In the genomic region with DNA sequence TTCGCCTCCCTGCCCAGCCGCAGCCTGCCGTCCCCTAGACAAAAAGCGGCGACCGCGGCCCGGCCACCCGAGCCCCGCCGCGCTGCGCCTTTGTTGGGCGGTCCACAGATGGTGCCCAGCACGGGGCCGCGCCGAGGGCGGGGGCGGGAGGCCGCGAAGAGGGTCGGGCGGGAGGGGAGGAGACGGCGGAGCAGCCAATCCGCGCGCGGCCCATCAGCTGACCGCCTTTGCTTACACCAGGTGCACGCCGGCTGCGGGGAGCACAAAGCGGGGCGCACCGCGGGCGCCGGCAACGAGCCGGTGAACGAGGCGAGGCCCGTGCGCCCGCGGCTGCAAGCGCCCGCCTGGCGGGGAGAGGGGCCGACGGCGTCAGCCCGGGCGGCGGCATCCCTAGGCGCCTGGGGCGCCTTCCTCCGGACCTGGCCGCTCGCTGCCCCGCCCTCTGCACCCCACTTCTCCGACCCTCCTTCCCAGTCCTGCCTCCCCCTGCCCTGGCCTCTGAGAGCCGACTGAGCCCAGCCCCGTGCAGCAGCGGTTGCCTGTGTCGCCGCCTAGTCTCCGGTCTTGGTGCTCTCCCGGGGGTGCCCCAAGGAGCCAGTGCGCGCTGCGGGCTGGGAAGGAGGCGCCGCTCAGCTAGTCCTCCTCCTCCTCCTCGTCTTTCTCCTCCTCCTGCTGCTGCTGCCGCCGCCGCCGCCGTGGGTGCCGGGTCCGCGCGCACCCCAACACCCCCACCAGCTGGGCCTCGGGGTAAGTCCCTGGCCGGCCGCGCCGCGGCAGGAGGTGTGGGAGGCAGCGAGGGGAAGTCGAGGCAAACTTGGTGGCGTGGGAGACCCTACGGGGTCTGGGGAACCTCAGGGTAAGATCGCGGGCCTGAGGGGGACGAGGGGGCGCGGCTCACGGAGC, we compare ENCODE assay signal across 8 cellular contexts. TPM values are rescaled to one million over a fixed set of nuclear protein-coding genes. Genes with fewer than 3 reads are reported as not detected.
A peak's percentile ranks its signal among the peaks of the same experiment; 100 is the strongest.
DNase-seq lines count a peak whose midpoint lies in the region; ATAC-seq and TF ChIP-seq lines count a peak whose summit lies in the region.

TSS of gene LRRN1 (plus strand) at position 259 of the 903 bp plus-strand sequence. CDS start 45,211 bp downstream, outside the sequence.

- H3K4me3 Mint-ChIP-seq in activated CD4-positive, alpha-beta T cell treated with anti-CD3 and anti-CD28 coated beads, Interleukin-2, amount 10 ng/mL, durations not matched to agents 24 days and 14 days: peak within 1 kb of the TSS; percentile 84
- peak within 1 kb of the TSS; percentile 88 for H3K4me3 Mint-ChIP-seq in mesothelial cell of epicardium

- no peaks in the 10 kb centered on the region for H3K36me3 ChIP-seq in ectodermal cell (ENCODE audit: control insufficient read depth, insufficient read depth, low read length)

- peaks cover 6% of the 10 kb centered on the region for H3K4me1 Mint-ChIP-seq in activated CD4-positive, alpha-beta T cell treated with anti-CD3 and anti-CD28 coated beads, Interleukin-2, amount 10 ng/mL, durations not matched to agents 24 days and 14 days
- H3K4me1 Mint-ChIP-seq in mesothelial cell of epicardium: peaks cover 32% of the 10 kb centered on the region

- H3K4me3 ChIP-seq in ectodermal cell (ENCODE audit: insufficient read depth, low read depth, low read length): peak within 1 kb of the TSS; percentile 84

- intact Hi-C loops in activated CD4-positive, alpha-beta T cell treated with anti-CD3 and anti-CD28 coated beads, Interleukin-2, amount 10 ng/mL, durations not matched to agents 24 days and 14 days (cut with micrococcal nuclease): no loop called here

- H3K9me3 Mint-ChIP-seq in activated CD4-positive, alpha-beta T cell treated with anti-CD3 and anti-CD28 coated beads, Interleukin-2, amount 10 ng/mL, durations not matched to agents 24 days and 14 days: no peaks in the 10 kb centered on the region
- peaks cover 3% of the 10 kb centered on the region for H3K9me3 Mint-ChIP-seq in mesothelial cell of epicardium

- in situ Hi-C loops in GM13976 (cut with MboI; ENCODE audit: low sequenced_read_pairs, unreplicated experiment): no loop called here
- in situ Hi-C loops in KBM-7 (cut with MboI; ENCODE audit: low pct_unique_long_range_greater_than_20kb, low sequenced_read_pairs): no loop called here

- TF ChIP-seq CTCF in GM13976 (IDR thresholded peaks at IDR 0.05; ENCODE audit: borderline replicate concordance, control extremely low read depth, extremely low read depth, insufficient read depth, missing control alignments): no peak
- TF ChIP-seq CTCF in mesothelial cell of epicardium (IDR thresholded peaks at IDR 0.05; ENCODE audit: unreplicated experiment): no peak

- DNase-seq in GM13976 (ENCODE audit: low spot score) (peak; percentile 62), KBM-7 (peak; percentile 7), mesothelial cell of epicardium (ENCODE audit: low spot score in 2 of 2, unreplicated experiment in 2 of 2) (peak; percentile 70 to 80)
- DNase-seq in activated CD4-positive, alpha-beta T cell treated with anti-CD3 and anti-CD28 coated beads, Interleukin-2, amount 10 ng/mL, durations not matched to agents 24 days and 14 days: peak; percentile 68
- peak; percentile 22 for DNase-seq in stimulated activated CD8-positive, alpha-beta memory T cell treated with anti-CD3 and anti-CD28 coated beads, Interleukin-2, amount 100 ng/mL, for 1 hour (ENCODE audit: low read depth in 2 of 2)

- peaks cover 11% of the 10 kb centered on the region for H3K4me1 ChIP-seq in ectodermal cell (ENCODE audit: control insufficient read depth, insufficient read depth, low read length)

- no peak within 1 kb of the TSS for H3K27ac Mint-ChIP-seq in activated CD4-positive, alpha-beta T cell treated with anti-CD3 and anti-CD28 coated beads, Interleukin-2, amount 10 ng/mL, durations not matched to agents 24 days and 14 days
- peak within 1 kb of the TSS; percentile 93 for H3K27ac Mint-ChIP-seq in mesothelial cell of epicardium

- H3K27me3 ChIP-seq in ectodermal cell (ENCODE audit: control insufficient read depth, insufficient read depth, low read length, poor library complexity, severe bottlenecking): peaks cover 4% of the 10 kb centered on the region

- 0% methylated on average over 102 of the region's 102 CpGs for WGBS in ectodermal cell, 2 experiments

- peak within 1 kb of the TSS; percentile 97 for H3K27ac ChIP-seq in ectodermal cell (ENCODE audit: insufficient read depth, low read depth, low read length, poor library complexity, severe bottlenecking)

- no peaks in the 10 kb centered on the region for H3K36me3 Mint-ChIP-seq in activated CD4-positive, alpha-beta T cell treated with anti-CD3 and anti-CD28 coated beads, Interleukin-2, amount 10 ng/mL, durations not matched to agents 24 days and 14 days (ENCODE audit: low read depth)
- H3K36me3 Mint-ChIP-seq in mesothelial cell of epicardium: no peaks in the 10 kb centered on the region

- ATAC-seq in GM18517 (IDR thresholded peaks at IDR 0.05; ENCODE audit: unreplicated experiment): no peak
- ATAC-seq in HG03520 (IDR thresholded peaks at IDR 0.05; ENCODE audit: unreplicated experiment): no peak

- peaks cover 53% of the 10 kb centered on the region for H3K27me3 Mint-ChIP-seq in activated CD4-positive, alpha-beta T cell treated with anti-CD3 and anti-CD28 coated beads, Interleukin-2, amount 10 ng/mL, durations not matched to agents 24 days and 14 days
- peaks cover 14% of the 10 kb centered on the region for H3K27me3 Mint-ChIP-seq in mesothelial cell of epicardium (ENCODE audit: low read depth)

- no peaks in the 10 kb centered on the region for H3K9me3 ChIP-seq in ectodermal cell (ENCODE audit: control insufficient read depth, low read length)

RNA-seq across cellular contexts. Expression of gene LRRN1, which starts in this region (rescaled TPM):
- total RNA-seq in activated CD4-positive, alpha-beta T cell treated with anti-CD3 and anti-CD28 coated beads, Interleukin-2, amount 10 ng/mL, durations not matched to agents 24 days and 14 days: 0.05 TPM in 1 of 2 replicates, not detected in the other
- 193 TPM for polyA plus RNA-seq in ectodermal cell (2013, experiment 1 of 4)
- polyA plus RNA-seq in ectodermal cell (2013, experiment 2 of 4): 232 TPM
- 185 TPM for polyA plus RNA-seq in ectodermal cell (2013, experiment 3 of 4)
- 222 TPM for polyA plus RNA-seq in ectodermal cell (2013, experiment 4 of 4)
- total RNA-seq in mesothelial cell of epicardium: 59.1 to 63.8 TPM (median 60.2 TPM) in 3 replicates

Comparison
In these comparisons a context has a peak if more than half of its experiments do, and no peak if none do; other contexts are left out.
1. RNA of gene LRRN1 (total RNA-seq): 59.1 to 63.8 TPM in mesothelial cell of epicardium; 0.05 TPM in activated CD4-positive, alpha-beta T cell treated with anti-CD3 and anti-CD28 coated beads, Interleukin-2, amount 10 ng/mL, durations not matched to agents 24 days and 14 days; every median in the first group is over 10 times any median in the second.
2. Peak in DNase-seq in activated CD4-positive, alpha-beta T cell treated with anti-CD3 and anti-CD28 coated beads, Interleukin-2, amount 10 ng/mL, durations not matched to agents 24 days and 14 days; RNA of the gene not detected or under 1 TPM.
3. DNase-seq: peak in every context shown above with its lines; median percentile 75 in mesothelial cell of epicardium; 68 in activated CD4-positive, alpha-beta T cell treated with anti-CD3 and anti-CD28 coated beads, Interleukin-2, amount 10 ng/mL, durations not matched to agents 24 days and 14 days; 62 in GM13976; 22 in stimulated activated CD8-positive, alpha-beta memory T cell treated with anti-CD3 and anti-CD28 coated beads, Interleukin-2, amount 100 ng/mL, for 1 hour; 7 in KBM-7.